Comparison of ENCODE assay signal across 1 cellular context in the genomic region with DNA sequence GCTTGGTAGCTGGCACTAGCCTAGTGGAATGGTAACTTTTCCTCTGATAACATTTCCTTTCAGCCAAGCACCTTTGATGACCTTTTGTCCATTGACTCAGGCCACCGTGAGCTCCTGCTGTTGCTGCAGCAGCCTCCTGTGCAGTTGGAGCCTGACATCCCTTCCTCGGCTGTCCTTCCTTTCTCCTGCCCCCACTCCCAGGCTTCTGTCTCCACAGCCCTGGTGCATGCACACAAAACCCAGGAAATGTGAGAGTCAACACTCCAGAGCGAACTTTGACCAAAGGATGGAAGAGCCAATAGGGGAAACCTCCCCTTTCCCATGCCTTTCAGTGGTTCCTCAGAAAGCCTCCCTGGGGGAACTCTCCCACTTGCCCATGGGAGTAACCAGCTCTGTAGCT.
A peak's percentile ranks its signal among the peaks of the same experiment; 100 is the strongest.
TF ChIP-seq lines count a peak whose summit lies in the region.

No MANE protein-coding gene starts in this region.

TF ChIP-seq in HepG2, 621 proteins besides CTCF, POLR2A, EP300 and RAD21 (continued from another document and continues in another):
- TF ChIP-seq, protein P1, sequence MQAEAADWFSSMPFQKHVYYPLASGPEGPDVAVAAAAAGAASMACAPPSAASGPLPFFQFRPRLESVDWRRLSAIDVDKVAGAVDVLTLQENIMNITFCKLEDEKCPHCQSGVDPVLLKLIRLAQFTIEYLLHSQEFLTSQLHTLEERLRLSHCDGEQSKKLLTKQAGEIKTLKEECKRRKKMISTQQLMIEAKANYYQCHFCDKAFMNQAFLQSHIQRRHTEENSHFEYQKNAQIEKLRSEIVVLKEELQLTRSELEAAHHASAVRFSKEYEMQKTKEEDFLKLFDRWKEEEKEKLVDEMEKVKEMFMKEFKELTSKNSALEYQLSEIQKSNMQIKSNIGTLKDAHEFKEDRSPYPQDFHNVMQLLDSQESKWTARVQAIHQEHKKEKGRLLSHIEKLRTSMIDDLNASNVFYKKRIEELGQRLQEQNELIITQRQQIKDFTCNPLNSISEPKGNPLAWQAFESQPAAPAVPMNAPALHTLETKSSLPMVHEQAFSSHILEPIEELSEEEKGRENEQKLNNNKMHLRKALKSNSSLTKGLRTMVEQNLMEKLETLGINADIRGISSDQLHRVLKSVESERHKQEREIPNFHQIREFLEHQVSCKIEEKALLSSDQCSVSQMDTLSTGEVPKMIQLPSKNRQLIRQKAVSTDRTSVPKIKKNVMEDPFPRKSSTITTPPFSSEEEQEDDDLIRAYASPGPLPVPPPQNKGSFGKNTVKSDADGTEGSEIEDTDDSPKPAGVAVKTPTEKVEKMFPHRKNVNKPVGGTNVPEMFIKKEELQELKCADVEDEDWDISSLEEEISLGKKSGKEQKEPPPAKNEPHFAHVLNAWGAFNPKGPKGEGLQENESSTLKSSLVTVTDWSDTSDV (CRISPR knock-in tag; IDR thresholded peaks at IDR 0.05): no peak
- TF ChIP-seq KDM4B (CRISPR knock-in tag; IDR thresholded peaks at IDR 0.05) (no peak), GMEB2 (CRISPR knock-in tag; IDR thresholded peaks at IDR 0.05; ENCODE audit: low read depth) (no peak), SRSF9 (IDR thresholded peaks at IDR 0.05; ENCODE audit: borderline replicate concordance, insufficient read depth, low read depth, low read length, poor library complexity, severe bottlenecking) (no peak), ZNF205 (CRISPR knock-in tag; IDR thresholded peaks at IDR 0.05) (peak; percentile 32; the same call in 1 of the 2 replicates), NFKB2 (CRISPR knock-in tag; IDR thresholded peaks at IDR 0.05; ENCODE audit: borderline replicate concordance) (no peak), MXD4 (CRISPR knock-in tag; IDR thresholded peaks at IDR 0.05) (no peak), HINFP (CRISPR knock-in tag; IDR thresholded peaks at IDR 0.05; ENCODE audit: low read depth) (no peak), NFRKB (IDR thresholded peaks at IDR 0.05) (no peak), NR2F6 (IDR thresholded peaks at IDR 0.05) (no peak), NR2F6 (CRISPR knock-in tag; IDR thresholded peaks at IDR 0.05) (peak; percentile 10; the same call in 1 of the 2 replicates), MIER2 (CRISPR knock-in tag; IDR thresholded peaks at IDR 0.05) (no peak), PBX2 (CRISPR knock-in tag; IDR thresholded peaks at IDR 0.05) (no peak), NCOR1 (IDR thresholded peaks at IDR 0.05; ENCODE audit: borderline replicate concordance, low read length) (0 out of 2 replicates have a peak, but pooled peaks have one; percentile 18), RFX3 (CRISPR knock-in tag; IDR thresholded peaks at IDR 0.05) (no peak), ELF1 (CRISPR knock-in tag; IDR thresholded peaks at IDR 0.05) (0 out of 2 replicates have a peak, but pooled peaks have one; percentile 21), NR3C1 (CRISPR knock-in tag; IDR thresholded peaks at IDR 0.05) (no peak), SNAPC5 (CRISPR knock-in tag; IDR thresholded peaks at IDR 0.05; ENCODE audit: borderline replicate concordance) (no peak), HES4 (CRISPR knock-in tag; IDR thresholded peaks at IDR 0.05; ENCODE audit: borderline replicate concordance) (no peak), SRSF1 (optimal IDR thresholded peaks at IDR 0.05; ENCODE audit: low read depth, low read length) (no peak), DNMT1 (CRISPR knock-in tag; IDR thresholded peaks at IDR 0.05) (no peak), ZFP36L2 (CRISPR knock-in tag; IDR thresholded peaks at IDR 0.05) (no peak), ZNF432 (CRISPR knock-in tag; IDR thresholded peaks at IDR 0.05; ENCODE audit: borderline replicate concordance) (no peak), HCFC1 (IDR thresholded peaks at IDR 0.05; ENCODE audit: low read depth, low read length) (no peak), ZNF251 (CRISPR knock-in tag; IDR thresholded peaks at IDR 0.05) (no peak), ZNF343 (CRISPR knock-in tag; IDR thresholded peaks at IDR 0.05) (no peak), MYNN (CRISPR knock-in tag; IDR thresholded peaks at IDR 0.05; ENCODE audit: low read depth) (no peak), ZNF556 (CRISPR knock-in tag; IDR thresholded peaks at IDR 0.05; ENCODE audit: borderline replicate concordance) (peak; percentile 48; the same call in 1 of the 2 replicates), JDP2 (CRISPR knock-in tag; IDR thresholded peaks at IDR 0.05; ENCODE audit: borderline replicate concordance) (no peak), PAWR (CRISPR knock-in tag; IDR thresholded peaks at IDR 0.05; ENCODE audit: borderline replicate concordance) (no peak), HNF4A (CRISPR knock-in tag; IDR thresholded peaks at IDR 0.05) (peak; percentile 80), ZFP36 (IDR thresholded peaks at IDR 0.05; ENCODE audit: borderline replicate concordance, low read depth, low read length, partially characterized antibody) (no peak), SIX4 (CRISPR knock-in tag; IDR thresholded peaks at IDR 0.05) (no peak), SMARCC2 (IDR thresholded peaks at IDR 0.05) (no peak), ZNF160 (CRISPR knock-in tag; IDR thresholded peaks at IDR 0.05) (no peak), ATM (IDR thresholded peaks at IDR 0.05; ENCODE audit: borderline replicate concordance) (no peak), SMAD1 (CRISPR knock-in tag; IDR thresholded peaks at IDR 0.05; ENCODE audit: borderline replicate concordance, low read depth) (no peak), XRCC5 (optimal IDR thresholded peaks at IDR 0.05; ENCODE audit: low read length) (no peak), MED1 (CRISPR knock-in tag; IDR thresholded peaks at IDR 0.05) (0 out of 2 replicates have a peak, but pooled peaks have one; percentile 15), HOXA3 (CRISPR knock-in tag; IDR thresholded peaks at IDR 0.05) (no peak), TAF15 (IDR thresholded peaks at IDR 0.05; ENCODE audit: low read depth, low read length, poor library complexity, severe bottlenecking) (no peak), TEAD3 (CRISPR knock-in tag; optimal IDR thresholded peaks at IDR 0.05; ENCODE audit: borderline replicate concordance) (peak; percentile 5), FOXA3 (CRISPR knock-in tag; IDR thresholded peaks at IDR 0.05) (peak; percentile 37; the same call in 1 of the 2 replicates), EZH2 (conservative IDR thresholded peaks at IDR 0.05; ENCODE audit: low read depth, low read length) (no peak), SPEN (CRISPR knock-in tag; IDR thresholded peaks at IDR 0.05; ENCODE audit: low read depth) (peak; percentile 33; the same call in 1 of the 2 replicates), HMG20A (CRISPR knock-in tag; IDR thresholded peaks at IDR 0.05; ENCODE audit: borderline replicate concordance) (no peak), ZSCAN29 (CRISPR knock-in tag; conservative IDR thresholded peaks at IDR 0.05) (no peak), HNF4G (IDR thresholded peaks at IDR 0.05; ENCODE audit: borderline replicate concordance, low read depth, low read length) (0 out of 2 replicates have a peak, but pooled peaks have one; percentile 13), HNF4G (CRISPR knock-in tag; IDR thresholded peaks at IDR 0.05; ENCODE audit: borderline replicate concordance, low read depth) (no peak; the same call in 1 of the 2 replicates), REPIN1 (CRISPR knock-in tag; IDR thresholded peaks at IDR 0.05; ENCODE audit: borderline replicate concordance, low read depth) (no peak), ZMYM2 (CRISPR knock-in tag; IDR thresholded peaks at IDR 0.05) (no peak)
- TF ChIP-seq, protein P2, sequence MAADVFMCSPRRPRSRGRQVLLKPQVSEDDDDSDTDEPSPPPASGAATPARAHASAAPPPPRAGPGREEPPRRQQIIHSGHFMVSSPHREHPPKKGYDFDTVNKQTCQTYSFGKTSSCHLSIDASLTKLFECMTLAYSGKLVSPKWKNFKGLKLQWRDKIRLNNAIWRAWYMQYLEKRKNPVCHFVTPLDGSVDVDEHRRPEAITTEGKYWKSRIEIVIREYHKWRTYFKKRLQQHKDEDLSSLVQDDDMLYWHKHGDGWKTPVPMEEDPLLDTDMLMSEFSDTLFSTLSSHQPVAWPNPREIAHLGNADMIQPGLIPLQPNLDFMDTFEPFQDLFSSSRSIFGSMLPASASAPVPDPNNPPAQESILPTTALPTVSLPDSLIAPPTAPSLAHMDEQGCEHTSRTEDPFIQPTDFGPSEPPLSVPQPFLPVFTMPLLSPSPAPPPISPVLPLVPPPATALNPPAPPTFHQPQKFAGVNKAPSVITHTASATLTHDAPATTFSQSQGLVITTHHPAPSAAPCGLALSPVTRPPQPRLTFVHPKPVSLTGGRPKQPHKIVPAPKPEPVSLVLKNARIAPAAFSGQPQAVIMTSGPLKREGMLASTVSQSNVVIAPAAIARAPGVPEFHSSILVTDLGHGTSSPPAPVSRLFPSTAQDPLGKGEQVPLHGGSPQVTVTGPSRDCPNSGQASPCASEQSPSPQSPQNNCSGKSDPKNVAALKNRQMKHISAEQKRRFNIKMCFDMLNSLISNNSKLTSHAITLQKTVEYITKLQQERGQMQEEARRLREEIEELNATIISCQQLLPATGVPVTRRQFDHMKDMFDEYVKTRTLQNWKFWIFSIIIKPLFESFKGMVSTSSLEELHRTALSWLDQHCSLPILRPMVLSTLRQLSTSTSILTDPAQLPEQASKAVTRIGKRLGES (CRISPR knock-in tag; IDR thresholded peaks at IDR 0.05; ENCODE audit: borderline replicate concordance): no peak
- TF ChIP-seq, protein P3, sequence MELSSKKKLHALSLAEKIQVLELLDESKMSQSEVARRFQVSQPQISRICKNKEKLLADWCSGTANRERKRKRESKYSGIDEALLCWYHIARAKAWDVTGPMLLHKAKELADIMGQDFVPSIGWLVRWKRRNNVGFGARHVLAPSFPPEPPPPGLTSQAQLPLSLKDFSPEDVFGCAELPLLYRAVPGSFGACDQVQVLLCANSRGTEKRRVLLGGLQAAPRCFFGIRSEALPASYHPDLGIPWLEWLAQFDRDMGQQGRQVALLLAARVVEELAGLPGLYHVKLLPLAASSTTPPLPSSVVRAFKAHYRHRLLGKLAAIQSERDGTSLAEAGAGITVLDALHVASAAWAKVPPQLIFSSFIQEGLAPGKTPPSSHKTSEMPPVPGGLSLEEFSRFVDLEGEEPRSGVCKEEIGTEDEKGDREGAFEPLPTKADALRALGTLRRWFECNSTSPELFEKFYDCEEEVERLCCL (CRISPR knock-in tag; IDR thresholded peaks at IDR 0.05; ENCODE audit: borderline replicate concordance): no peak
- TF ChIP-seq, protein P4, sequence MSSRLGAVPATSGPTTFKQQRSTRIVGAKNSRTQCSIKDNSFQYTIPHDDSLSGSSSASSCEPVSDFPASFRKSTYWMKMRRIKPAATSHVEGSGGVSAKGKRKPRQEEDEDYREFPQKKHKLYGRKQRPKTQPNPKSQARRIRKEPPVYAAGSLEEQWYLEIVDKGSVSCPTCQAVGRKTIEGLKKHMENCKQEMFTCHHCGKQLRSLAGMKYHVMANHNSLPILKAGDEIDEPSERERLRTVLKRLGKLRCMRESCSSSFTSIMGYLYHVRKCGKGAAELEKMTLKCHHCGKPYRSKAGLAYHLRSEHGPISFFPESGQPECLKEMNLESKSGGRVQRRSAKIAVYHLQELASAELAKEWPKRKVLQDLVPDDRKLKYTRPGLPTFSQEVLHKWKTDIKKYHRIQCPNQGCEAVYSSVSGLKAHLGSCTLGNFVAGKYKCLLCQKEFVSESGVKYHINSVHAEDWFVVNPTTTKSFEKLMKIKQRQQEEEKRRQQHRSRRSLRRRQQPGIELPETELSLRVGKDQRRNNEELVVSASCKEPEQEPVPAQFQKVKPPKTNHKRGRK (CRISPR knock-in tag; IDR thresholded peaks at IDR 0.05): no peak
- TF ChIP-seq, protein P5, sequence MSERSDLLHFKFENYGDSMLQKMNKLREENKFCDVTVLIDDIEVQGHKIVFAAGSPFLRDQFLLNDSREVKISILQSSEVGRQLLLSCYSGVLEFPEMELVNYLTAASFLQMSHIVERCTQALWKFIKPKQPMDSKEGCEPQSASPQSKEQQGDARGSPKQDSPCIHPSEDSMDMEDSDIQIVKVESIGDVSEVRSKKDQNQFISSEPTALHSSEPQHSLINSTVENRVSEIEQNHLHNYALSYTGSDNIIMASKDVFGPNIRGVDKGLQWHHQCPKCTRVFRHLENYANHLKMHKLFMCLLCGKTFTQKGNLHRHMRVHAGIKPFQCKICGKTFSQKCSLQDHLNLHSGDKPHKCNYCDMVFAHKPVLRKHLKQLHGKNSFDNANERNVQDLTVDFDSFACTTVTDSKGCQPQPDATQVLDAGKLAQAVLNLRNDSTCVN (CRISPR knock-in tag; IDR thresholded peaks at IDR 0.05; ENCODE audit: borderline replicate concordance): no peak
- TF ChIP-seq, protein P6, sequence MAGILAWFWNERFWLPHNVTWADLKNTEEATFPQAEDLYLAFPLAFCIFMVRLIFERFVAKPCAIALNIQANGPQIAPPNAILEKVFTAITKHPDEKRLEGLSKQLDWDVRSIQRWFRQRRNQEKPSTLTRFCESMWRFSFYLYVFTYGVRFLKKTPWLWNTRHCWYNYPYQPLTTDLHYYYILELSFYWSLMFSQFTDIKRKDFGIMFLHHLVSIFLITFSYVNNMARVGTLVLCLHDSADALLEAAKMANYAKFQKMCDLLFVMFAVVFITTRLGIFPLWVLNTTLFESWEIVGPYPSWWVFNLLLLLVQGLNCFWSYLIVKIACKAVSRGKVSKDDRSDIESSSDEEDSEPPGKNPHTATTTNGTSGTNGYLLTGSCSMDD (CRISPR knock-in tag; IDR thresholded peaks at IDR 0.05): no peak
